Comparison of ENCODE assay signal across 20 cellular contexts in the genomic region with DNA sequence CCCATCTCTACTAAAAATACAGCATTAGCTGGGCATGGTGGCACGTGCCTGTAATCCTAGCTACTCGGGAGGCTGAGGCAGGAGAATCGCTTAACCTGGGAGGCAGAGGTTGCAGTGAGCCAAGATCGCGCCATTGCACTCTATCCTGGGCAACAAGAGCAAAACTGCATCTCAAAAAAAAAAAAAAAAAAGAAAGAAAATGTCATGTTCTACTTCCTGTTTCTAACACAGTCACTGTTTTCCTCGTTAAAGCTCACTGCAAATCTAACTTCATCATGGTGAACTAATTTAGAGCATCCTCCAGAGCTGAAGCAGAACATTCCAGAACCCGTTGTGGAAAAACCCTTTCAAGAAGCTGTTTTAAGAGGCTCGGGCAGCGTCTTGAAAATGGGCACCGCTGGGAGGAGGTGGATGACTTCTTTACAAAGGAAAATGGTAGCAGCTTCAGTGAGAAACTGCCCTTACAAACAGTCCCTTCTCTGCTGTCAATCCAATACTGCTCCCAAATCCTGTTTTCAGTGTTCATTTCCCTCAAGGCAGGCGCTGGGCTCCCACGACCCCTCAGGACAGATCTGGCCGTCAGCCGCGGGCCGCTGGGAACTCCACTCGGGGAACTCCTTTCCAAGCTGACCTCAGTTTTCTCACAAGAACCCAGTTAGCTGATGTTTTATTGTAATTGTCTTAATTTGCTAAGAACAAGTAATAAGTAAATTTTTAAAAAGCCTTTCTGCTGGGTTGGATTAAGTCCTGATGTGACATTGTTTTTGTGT. TPM values are rescaled to one million over a fixed set of nuclear protein-coding genes. Genes with fewer than 3 reads are reported as not detected.
DNase-seq lines count a peak whose midpoint lies in the region; ATAC-seq and TF ChIP-seq lines count a peak whose summit lies in the region.
"Had no signal": no experiment of that assay in that cellular context is flagged by ENCODE, and none has a peak within 500 bp of the region (broad histone marks: within the 10 kb centered on the region; RNA-seq: fewer than 3 reads in every experiment).

No MANE protein-coding gene starts in this region.

- H3K4me3 Mint-ChIP-seq in HFFc6 = no peak overlapping the region
- H3K4me3 Mint-ChIP-seq in activated naive CD8-positive, alpha-beta T cell treated with anti-CD3 and anti-CD28 coated beads for 36 hours = no peak overlapping the region
- H3K4me3 Mint-ChIP-seq: activated naive CD4-positive, alpha-beta T cell treated with anti-CD3 and anti-CD28 coated beads, Interleukin-2, amount 50 U/mL, for 24 hours; brain; neural crest cell had no signal

- peak; percentile 29 for DNase-seq in activated CD8-positive, alpha-beta memory T cell treated with anti-CD3 and anti-CD28 coated beads, Interleukin-2, amount 50 U/mL, for 48 hours
- DNase-seq in activated CD8-positive, alpha-beta memory T cell treated with anti-CD3 and anti-CD28 coated beads for 24 hours = no peak
- no peak for DNase-seq in HFFc6
- DNase-seq in activated naive CD8-positive, alpha-beta T cell treated with anti-CD3 and anti-CD28 coated beads for 36 hours = no peak
- no peak for DNase-seq in medulla oblongata (ENCODE audit: extremely low spot score)
- DNase-seq in activated naive CD4-positive, alpha-beta T cell (lab: John Stamatoyannopoulos, UW) = no peak
- DNase-seq: mesendoderm; NCI-H187; NCI-H446 treated with DMSO at 0.1 percent for 48 hours; OCI-M1; stimulated activated CD4-positive, alpha-beta T cell treated with anti-CD3 and anti-CD28 coated beads, Interleukin-15, amount 100 ng/mL, for 24 hours; SW 1271 had no signal

- H3K27me3 ChIP-seq in neutrophil = no peaks in the 10 kb centered on the region
- H3K27me3 ChIP-seq: dorsolateral prefrontal cortex, esophagus muscularis mucosa had no signal

- H3K36me3 ChIP-seq in neutrophil = peaks cover 99% of the 10 kb centered on the region

- no peaks in the 10 kb centered on the region for H3K9me3 Mint-ChIP-seq in HFFc6
- H3K9me3 Mint-ChIP-seq in activated naive CD8-positive, alpha-beta T cell treated with anti-CD3 and anti-CD28 coated beads for 36 hours = no peaks in the 10 kb centered on the region
- H3K9me3 Mint-ChIP-seq: activated naive CD4-positive, alpha-beta T cell treated with anti-CD3 and anti-CD28 coated beads, Interleukin-2, amount 50 U/mL, for 24 hours; brain; neural crest cell had no signal

- H3K4me1 Mint-ChIP-seq in HFFc6 (ENCODE audit: low read depth) = no peaks in the 10 kb centered on the region
- peaks cover 6% of the 10 kb centered on the region for H3K4me1 Mint-ChIP-seq in activated naive CD8-positive, alpha-beta T cell treated with anti-CD3 and anti-CD28 coated beads for 36 hours
- H3K4me1 Mint-ChIP-seq: neural crest cell had no signal

- H3K4me3 ChIP-seq in neutrophil (ENCODE audit: low read depth in 1 of 2, low read length in 1 of 2) = no peak overlapping the region
- H3K4me3 ChIP-seq: dorsolateral prefrontal cortex, esophagus muscularis mucosa had no signal

- peaks cover 43% of the 10 kb centered on the region for H3K36me3 Mint-ChIP-seq in HFFc6 (ENCODE audit: low read depth)
- peaks cover 22% of the 10 kb centered on the region for H3K36me3 Mint-ChIP-seq in activated naive CD8-positive, alpha-beta T cell treated with anti-CD3 and anti-CD28 coated beads for 36 hours

- TF ChIP-seq CTCF in HFFc6 (IDR thresholded peaks at IDR 0.05) = no peak
- no peak for TF ChIP-seq CTCF in neutrophil (IDR thresholded peaks at IDR 0.05)

- H3K27ac Mint-ChIP-seq in HFFc6 = peak overlapping the region; percentile 26; the same call in 1 of the 2 replicates
- peak overlapping the region; percentile 20 for H3K27ac Mint-ChIP-seq in activated naive CD8-positive, alpha-beta T cell treated with anti-CD3 and anti-CD28 coated beads for 36 hours
- H3K27ac Mint-ChIP-seq: activated naive CD4-positive, alpha-beta T cell treated with anti-CD3 and anti-CD28 coated beads, Interleukin-2, amount 50 U/mL, for 24 hours had no signal

- no peaks in the 10 kb centered on the region for H3K9me3 ChIP-seq in neutrophil
- H3K9me3 ChIP-seq: esophagus muscularis mucosa had no signal

- no peaks in the 10 kb centered on the region for H3K4me1 ChIP-seq in neutrophil (ENCODE audit: control insufficient read depth in 1 of 2, insufficient read depth in 1 of 2, low read depth in 1 of 2, low read length in 1 of 2)
- H3K4me1 ChIP-seq: esophagus muscularis mucosa had no signal

- H3K27me3 Mint-ChIP-seq in HFFc6 (ENCODE audit: insufficient read depth) = peaks cover 5% of the 10 kb centered on the region; the same call in 1 of the 2 replicates
- H3K27me3 Mint-ChIP-seq in activated naive CD8-positive, alpha-beta T cell treated with anti-CD3 and anti-CD28 coated beads for 36 hours = no peaks in the 10 kb centered on the region
- H3K27me3 Mint-ChIP-seq: activated naive CD4-positive, alpha-beta T cell treated with anti-CD3 and anti-CD28 coated beads, Interleukin-2, amount 50 U/mL, for 24 hours; brain had no signal

- no peak for ATAC-seq in GM21423 (IDR thresholded peaks at IDR 0.05; ENCODE audit: unreplicated experiment)

- peak overlapping the region; percentile 58 for H3K27ac ChIP-seq in neutrophil

RNA-seq across cellular contexts. Expression of gene CTSZ, which starts 12.5 kb away (rescaled TPM):
- total RNA-seq in HFFc6 (2021; fragmentation: NEBNext Ultra II Directional; extraction: Animal tissue kit (Norgen Biotek cat#: 25700)) = 100 to 1,000 TPM; 124 to 240 (median 136) TPM
- 10 to 100 TPM; 24.6 to 25.4 TPM for total RNA-seq in activated naive CD8-positive, alpha-beta T cell treated with anti-CD3 and anti-CD28 coated beads for 36 hours

RNA-seq across cellular contexts. Expression of gene NELFCD, which starts 13.5 kb away (rescaled TPM):
- total RNA-seq in HFFc6 (2021; fragmentation: NEBNext Ultra II Directional; extraction: Animal tissue kit (Norgen Biotek cat#: 25700)) = 10 to 100 TPM; 52.3 to 64.0 (median 62.1) TPM
- 10 to 100 TPM; 84.1 to 91.2 TPM for total RNA-seq in activated naive CD8-positive, alpha-beta T cell treated with anti-CD3 and anti-CD28 coated beads for 36 hours

RNA-seq across cellular contexts. Expression of gene TUBB1, which starts 24.7 kb away (rescaled TPM):
- total RNA-seq in HFFc6 (2021; fragmentation: NEBNext Ultra II Directional; extraction: Animal tissue kit (Norgen Biotek cat#: 25700)) = not detected
- total RNA-seq in activated naive CD8-positive, alpha-beta T cell treated with anti-CD3 and anti-CD28 coated beads for 36 hours = not detected
- total RNA-seq: Daoy, neural crest cell had no signal

RNA-seq across cellular contexts. Expression of gene ATP5F1E, which starts 37.6 kb away (rescaled TPM):
- total RNA-seq in HFFc6 (2021; fragmentation: NEBNext Ultra II Directional; extraction: Animal tissue kit (Norgen Biotek cat#: 25700)) = 10 to 100 TPM; 75.0 to 91.4 (median 84.4) TPM
- 10 to 100 TPM; 83.0 to 84.4 TPM for total RNA-seq in activated naive CD8-positive, alpha-beta T cell treated with anti-CD3 and anti-CD28 coated beads for 36 hours

RNA-seq across cellular contexts. Expression of gene PRELID3B, which starts 48.0 kb away (rescaled TPM):
- total RNA-seq in HFFc6 (2021; fragmentation: NEBNext Ultra II Directional; extraction: Animal tissue kit (Norgen Biotek cat#: 25700)) = 10 to 100 TPM; 55.2 to 64.1 (median 59.8) TPM
- 100 to 1,000 TPM; 131 to 143 TPM for total RNA-seq in activated naive CD8-positive, alpha-beta T cell treated with anti-CD3 and anti-CD28 coated beads for 36 hours

Comparison
In these comparisons a context has a peak if more than half of its experiments do, and no peak if none do; other contexts are left out.
1. RNA of gene CTSZ, which starts 12.5 kb away (total RNA-seq): 124 to 240 TPM in HFFc6; 24.6 to 25.4 TPM in activated naive CD8-positive, alpha-beta T cell treated with anti-CD3 and anti-CD28 coated beads for 36 hours; every median in the first group is over 4 times any median in the second.